Comparison of ENCODE assay signal across 35 cellular contexts in the genomic region with DNA sequence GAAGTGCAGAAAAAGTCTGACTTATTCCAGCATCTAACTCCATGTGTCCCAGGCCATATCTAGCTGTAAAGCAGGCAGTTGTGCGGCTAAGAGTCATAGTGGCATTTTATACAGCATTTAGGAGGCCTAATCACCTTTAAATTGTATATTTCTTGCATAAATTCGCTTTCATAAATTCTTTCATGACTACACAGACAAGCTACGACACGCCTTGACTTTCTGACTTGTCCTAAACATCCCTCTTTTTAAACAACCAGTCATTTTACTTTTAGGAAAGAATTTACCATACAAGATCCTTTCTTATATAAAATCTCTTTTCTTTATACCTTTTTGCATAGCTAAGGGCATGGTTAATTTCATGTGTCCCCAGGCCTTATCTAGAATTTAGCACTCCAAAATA.
"Had no signal": no experiment of that assay in that cellular context is flagged by ENCODE, and none has a peak within 500 bp of the region (broad histone marks: within the 10 kb centered on the region; RNA-seq: fewer than 3 reads in every experiment).

No MANE protein-coding gene starts in this region.

- H3K4me3 ChIP-seq: adrenal gland, body of pancreas had no signal

- ATAC-seq: activated CD8-positive, alpha-beta T cell treated with anti-CD3 and anti-CD28 coated beads for 36 hours; activated naive CD4-positive, alpha-beta T cell treated with anti-CD3 and anti-CD28 coated beads, Interleukin-2, amount 50 U/mL, for 72 hours; activated T-helper 17 cell treated with anti-CD3 and anti-CD28 coated beads, Interleukin-2, amount 50 U/mL, for 72 hours; body of pancreas had no signal

- H3K27ac ChIP-seq: adrenal gland, body of pancreas, brain microvascular endothelial cell, VCaP had no signal

- H3K27ac Mint-ChIP-seq: activated B cell treated with CpG ODN at 0.5 μM for 24 hours; activated CD4-positive, alpha-beta memory T cell treated with anti-CD3 and anti-CD28 coated beads for 36 hours; activated CD4-positive, alpha-beta T cell treated with anti-CD3 and anti-CD28 coated beads, Interleukin-2, amount 10 ng/mL, durations not matched to agents 24 days and 14 days; activated CD8-positive, alpha-beta T cell treated with anti-CD3 and anti-CD28 coated beads for 36 hours; activated naive CD4-positive, alpha-beta T cell treated with anti-CD3 and anti-CD28 coated beads for 36 hours; activated naive CD4-positive, alpha-beta T cell treated with anti-CD3 and anti-CD28 coated beads, Interleukin-2, amount 50 U/mL, for 72 hours; activated naive CD8-positive, alpha-beta T cell treated with anti-CD3 and anti-CD28 coated beads for 36 hours; activated T-cell treated with anti-CD3 and anti-CD28 coated beads, Interleukin-2, amount 50 U/mL, for 24 hours; activated T-helper 1 cell treated with anti-CD3 and anti-CD28 coated beads, Interleukin-12 subunit alpha, Interleukin-12 subunit beta, Interleukin-2, Interleukin-4 antibody, amounts not matched to agents 30 ng/mL and 10 ng/mL and 1 ng/mL, durations not matched to agents 14 hours and 24 hours and 36 hours; activated T-helper 17 cell treated with anti-CD3 and anti-CD28 coated beads, Interleukin-2, amount 50 U/mL, for 72 hours; T-helper 1 cell treated with Interleukin-12 subunit alpha and Interleukin-12 subunit beta and Interleukin-4 antibody, amounts not matched to agents 30 μg/mL and 1 μg/mL, for 36 hours; T-helper 2 cell treated with Interferon-gamma antibody and Interleukin-4, amounts not matched to agents 5 μg/mL and 100 μg/mL, for 36 hours had no signal

- DNase-seq: activated B cell treated with CpG ODN at 0.5 μM for 24 hours; activated CD4-positive, alpha-beta memory T cell treated with anti-CD3 and anti-CD28 coated beads for 36 hours; activated CD4-positive, alpha-beta T cell treated with anti-CD3 and anti-CD28 coated beads for 4 hours; activated CD4-positive, alpha-beta T cell treated with anti-CD3 and anti-CD28 coated beads, Interleukin-2, amount 10 ng/mL, durations not matched to agents 24 days and 14 days; activated CD4-positive, alpha-beta T cell treated with anti-CD3 and anti-CD28 coated beads, Interleukin-2, amount 50 U/mL, for 1 hour; activated CD4-positive, alpha-beta T cell treated with anti-CD3 and anti-CD28 coated beads, Interleukin-2, amount 50 U/mL, for 4 hours; activated CD4-positive, CD25-positive, alpha-beta regulatory T cell treated with anti-CD3 and anti-CD28 coated beads, Interleukin-2, amount 50 U/mL, for 72 hours; activated CD8-positive, alpha-beta memory T cell treated with anti-CD3 and anti-CD28 coated beads, Interleukin-2, amount 50 U/mL, for 4 hours; activated CD8-positive, alpha-beta T cell treated with anti-CD3 and anti-CD28 coated beads for 36 hours; activated effector memory CD4-positive, alpha-beta T cell treated with anti-CD3 and anti-CD28 coated beads, Interleukin-2, amount 50 U/mL, for 16 hours; activated gamma-delta T cell treated with Interleukin-2 at 50 U/mL for 16 hours; activated naive CD4-positive, alpha-beta T cell; activated naive CD4-positive, alpha-beta T cell treated with anti-CD3 and anti-CD28 coated beads for 36 hours; activated naive CD4-positive, alpha-beta T cell treated with anti-CD3 and anti-CD28 coated beads, Interleukin-2, amount 50 U/mL, for 16 hours; activated naive CD8-positive, alpha-beta T cell treated with anti-CD3 and anti-CD28 coated beads for 36 hours; activated T-cell treated with anti-CD3 and anti-CD28 coated beads for 4 hours; activated T-cell treated with anti-CD3 and anti-CD28 coated beads, Interleukin-2, amount 50 U/mL, for 24 hours; activated T-cell treated with anti-CD3 and anti-CD28 coated beads, Interleukin-2, amount 50 U/mL, for 48 hours; adrenal gland; amniotic stem cell; aorta; body of pancreas; brain microvascular endothelial cell; central memory CD4-positive, alpha-beta T cell; T-helper 1 cell; T-helper 2 cell; T-helper 9 cell had no signal

- H3K4me3 Mint-ChIP-seq: activated B cell treated with CpG ODN at 0.5 μM for 24 hours; activated CD4-positive, alpha-beta memory T cell treated with anti-CD3 and anti-CD28 coated beads for 36 hours; activated CD4-positive, alpha-beta T cell treated with anti-CD3 and anti-CD28 coated beads, Interleukin-2, amount 10 ng/mL, durations not matched to agents 24 days and 14 days; activated CD8-positive, alpha-beta T cell treated with anti-CD3 and anti-CD28 coated beads for 36 hours; activated naive CD4-positive, alpha-beta T cell treated with anti-CD3 and anti-CD28 coated beads for 36 hours; activated naive CD8-positive, alpha-beta T cell treated with anti-CD3 and anti-CD28 coated beads for 36 hours; activated T-cell treated with anti-CD3 and anti-CD28 coated beads, Interleukin-2, amount 50 U/mL, for 24 hours; activated T-helper 1 cell treated with anti-CD3 and anti-CD28 coated beads, Interleukin-12 subunit alpha, Interleukin-12 subunit beta, Interleukin-2, Interleukin-4 antibody, amounts not matched to agents 30 ng/mL and 10 ng/mL and 1 ng/mL, durations not matched to agents 14 hours and 24 hours and 36 hours; activated T-helper 17 cell treated with anti-CD3 and anti-CD28 coated beads, Interleukin-2, amount 50 U/mL, for 72 hours; T-helper 1 cell treated with Interleukin-12 subunit alpha and Interleukin-12 subunit beta and Interleukin-4 antibody, amounts not matched to agents 30 μg/mL and 1 μg/mL, for 36 hours; T-helper 2 cell treated with Interferon-gamma antibody and Interleukin-4, amounts not matched to agents 5 μg/mL and 100 μg/mL, for 36 hours had no signal

- H3K9me3 Mint-ChIP-seq: activated B cell treated with CpG ODN at 0.5 μM for 24 hours; activated CD4-positive, alpha-beta memory T cell treated with anti-CD3 and anti-CD28 coated beads for 36 hours; activated CD4-positive, alpha-beta T cell treated with anti-CD3 and anti-CD28 coated beads, Interleukin-2, amount 10 ng/mL, durations not matched to agents 24 days and 14 days; activated CD8-positive, alpha-beta T cell treated with anti-CD3 and anti-CD28 coated beads for 36 hours; activated naive CD4-positive, alpha-beta T cell treated with anti-CD3 and anti-CD28 coated beads for 36 hours; activated naive CD4-positive, alpha-beta T cell treated with anti-CD3 and anti-CD28 coated beads, Interleukin-2, amount 50 U/mL, for 72 hours; activated naive CD8-positive, alpha-beta T cell treated with anti-CD3 and anti-CD28 coated beads for 36 hours; activated T-cell treated with anti-CD3 and anti-CD28 coated beads, Interleukin-2, amount 50 U/mL, for 24 hours; activated T-helper 1 cell treated with anti-CD3 and anti-CD28 coated beads, Interleukin-12 subunit alpha, Interleukin-12 subunit beta, Interleukin-2, Interleukin-4 antibody, amounts not matched to agents 30 ng/mL and 10 ng/mL and 1 ng/mL, durations not matched to agents 14 hours and 24 hours and 36 hours; activated T-helper 17 cell treated with anti-CD3 and anti-CD28 coated beads, Interleukin-2, amount 50 U/mL, for 72 hours; T-helper 1 cell treated with Interleukin-12 subunit alpha and Interleukin-12 subunit beta and Interleukin-4 antibody, amounts not matched to agents 30 μg/mL and 1 μg/mL, for 36 hours; T-helper 2 cell treated with Interferon-gamma antibody and Interleukin-4, amounts not matched to agents 5 μg/mL and 100 μg/mL, for 36 hours had no signal

- H3K4me1 Mint-ChIP-seq: activated B cell treated with CpG ODN at 0.5 μM for 24 hours; activated CD4-positive, alpha-beta T cell treated with anti-CD3 and anti-CD28 coated beads, Interleukin-2, amount 10 ng/mL, durations not matched to agents 24 days and 14 days; activated naive CD8-positive, alpha-beta T cell treated with anti-CD3 and anti-CD28 coated beads for 36 hours; activated T-helper 17 cell treated with anti-CD3 and anti-CD28 coated beads, Interleukin-2, amount 50 U/mL, for 72 hours had no signal

- FAIRE-seq: astrocyte, TTC549 had no signal

- H3K27me3 ChIP-seq: adrenal gland, body of pancreas, brain microvascular endothelial cell had no signal

- H3K4me1 ChIP-seq: adrenal gland had no signal

- H3K36me3 ChIP-seq: adrenal gland, brain microvascular endothelial cell had no signal

- H3K36me3 Mint-ChIP-seq: activated CD4-positive, alpha-beta memory T cell treated with anti-CD3 and anti-CD28 coated beads for 36 hours; activated naive CD8-positive, alpha-beta T cell treated with anti-CD3 and anti-CD28 coated beads for 36 hours had no signal

- H3K9me3 ChIP-seq: adrenal gland, body of pancreas had no signal
